ENCODE assay signal across 8 cellular contexts in the genomic region with DNA sequence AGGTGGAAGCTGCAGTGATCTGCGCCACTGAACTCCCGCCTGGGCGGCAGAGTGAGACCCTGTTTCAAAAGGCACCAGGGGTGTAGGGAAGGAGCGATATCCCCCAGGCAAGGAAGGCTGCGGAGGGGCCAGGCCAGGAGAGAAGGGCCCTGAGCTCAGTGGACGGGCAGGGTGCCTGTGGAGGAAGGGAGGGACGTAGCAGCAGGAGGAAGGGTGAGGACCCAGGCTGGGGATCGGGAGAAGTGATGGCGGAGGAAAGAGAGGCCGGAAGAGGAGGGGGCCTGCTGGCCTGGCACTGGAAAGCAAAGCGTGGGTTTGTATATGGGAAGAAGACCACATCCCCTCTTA. TPM values are rescaled to one million over a fixed set of nuclear protein-coding genes. Genes with fewer than 3 reads are reported as not detected.
DNase-seq lines count a peak whose midpoint lies in the region; ATAC-seq and TF ChIP-seq lines count a peak whose summit lies in the region.

No MANE protein-coding gene starts in this region.

- H4K20me1 ChIP-seq in BLaER1 treated with 17β-estradiol and CSF1 and Interleukin-3, amounts not matched to agents 10 nM and 100 nM, result no peaks in the 10 kb centered on the region

- peak overlapping the region; percentile 54 to 75 (median 68) for H3K4me3 ChIP-seq in BLaER1 treated with 17β-estradiol and CSF1 and Interleukin-3, amounts not matched to agents 10 nM and 100 nM
- H3K4me3 ChIP-seq in adipocyte (ENCODE audit: low read length), result peak overlapping the region; percentile 78
- peak overlapping the region; percentile 39 for H3K4me3 ChIP-seq in kidney epithelial cell (ENCODE audit: low read depth, low read length)

- H3K9me3 ChIP-seq in BLaER1 treated with 17β-estradiol and CSF1 and Interleukin-3, amounts not matched to agents 10 nM and 100 nM (replicated peaks in 1 of 11), result peaks cover 0 to 8% (median 0%) of the 10 kb centered on the region in 11 experiments; a peak in 3 of 22 replicates
- H3K9me3 ChIP-seq in adipocyte (ENCODE audit: control insufficient read depth, low read length), result no peaks in the 10 kb centered on the region

- H3K9ac ChIP-seq in BLaER1 treated with 17β-estradiol and CSF1 and Interleukin-3, amounts not matched to agents 10 nM and 100 nM, result peak overlapping the region; percentile 88 to 100 (median 98)
- peak overlapping the region; percentile 56 for H3K9ac ChIP-seq in adipocyte (ENCODE audit: low read length)

- no peaks in the 10 kb centered on the region for H3K27me3 ChIP-seq in BLaER1 treated with 17β-estradiol and CSF1 and Interleukin-3, amounts not matched to agents 10 nM and 100 nM
- peaks cover 34% of the 10 kb centered on the region for H3K27me3 ChIP-seq in adipocyte (replicated peaks; ENCODE audit: control insufficient read depth, insufficient read depth, low read length)
- no peaks in the 10 kb centered on the region for H3K27me3 ChIP-seq in kidney epithelial cell (ENCODE audit: control insufficient read depth, insufficient read depth, low read length)

- peaks cover 68 to 89% (median 84%) of the 10 kb centered on the region in 10 experiments for H3K4me1 ChIP-seq in BLaER1 treated with 17β-estradiol and CSF1 and Interleukin-3, amounts not matched to agents 10 nM and 100 nM
- peaks cover 5% of the 10 kb centered on the region for H3K4me1 ChIP-seq in adipocyte (ENCODE audit: control insufficient read depth, insufficient read depth, low read length)

- peaks cover 7 to 67% (median 49%) of the 10 kb centered on the region in 11 experiments; a peak in 20 of 22 replicates for H3K36me3 ChIP-seq in BLaER1 treated with 17β-estradiol and CSF1 and Interleukin-3, amounts not matched to agents 10 nM and 100 nM
- H3K36me3 ChIP-seq in adipocyte (ENCODE audit: control insufficient read depth, insufficient read depth, low read length, severe bottlenecking) (no peaks in the 10 kb centered on the region), kidney epithelial cell (ENCODE audit: control insufficient read depth, insufficient read depth, low read length) (no peaks in the 10 kb centered on the region)

- ATAC-seq in GM21786 (IDR thresholded peaks at IDR 0.05; ENCODE audit: unreplicated experiment), result peak; percentile 4

- no peak for DNase-seq in adipocyte (ENCODE audit: low read depth)
- no peak for DNase-seq in kidney epithelial cell (ENCODE audit: low read depth)
- peak in 1 of 49 donors; percentile 56 for DNase-seq in substantia nigra (lab: John Stamatoyannopoulos, UW)
- no peak for DNase-seq in HuH-7 (ENCODE audit: low spot score)
- DNase-seq in NCI-H2107 (lab: John Stamatoyannopoulos, UW), result no peak
- no peak for DNase-seq in SKM-1 (lab: John Stamatoyannopoulos, UW; ENCODE audit: unreplicated experiment)

- peak overlapping the region; percentile 94 to 100 (median 99) for H3K27ac ChIP-seq in BLaER1 treated with 17β-estradiol and CSF1 and Interleukin-3, amounts not matched to agents 10 nM and 100 nM
- peak overlapping the region; percentile 79 for H3K27ac ChIP-seq in substantia nigra (ENCODE audit: low read depth, low read length, poor library complexity, severe bottlenecking)

- H3K4me2 ChIP-seq in BLaER1 treated with 17β-estradiol and CSF1 and Interleukin-3, amounts not matched to agents 10 nM and 100 nM, result peak overlapping the region; percentile 89 to 99 (median 94)

- TF ChIP-seq CTCF in kidney epithelial cell (IDR thresholded peaks at IDR 0.05; ENCODE audit: insufficient read depth, low read length, poor library complexity, severe bottlenecking), result no peak

RNA-seq across cellular contexts. Expression of a gene that starts 45.6 kb away (rescaled TPM):
- total RNA-seq in kidney epithelial cell, result 18.7 and 23.0 TPM in 2 replicates
